Comparison of ENCODE assay signal across 9 cellular contexts in the genomic region with DNA sequence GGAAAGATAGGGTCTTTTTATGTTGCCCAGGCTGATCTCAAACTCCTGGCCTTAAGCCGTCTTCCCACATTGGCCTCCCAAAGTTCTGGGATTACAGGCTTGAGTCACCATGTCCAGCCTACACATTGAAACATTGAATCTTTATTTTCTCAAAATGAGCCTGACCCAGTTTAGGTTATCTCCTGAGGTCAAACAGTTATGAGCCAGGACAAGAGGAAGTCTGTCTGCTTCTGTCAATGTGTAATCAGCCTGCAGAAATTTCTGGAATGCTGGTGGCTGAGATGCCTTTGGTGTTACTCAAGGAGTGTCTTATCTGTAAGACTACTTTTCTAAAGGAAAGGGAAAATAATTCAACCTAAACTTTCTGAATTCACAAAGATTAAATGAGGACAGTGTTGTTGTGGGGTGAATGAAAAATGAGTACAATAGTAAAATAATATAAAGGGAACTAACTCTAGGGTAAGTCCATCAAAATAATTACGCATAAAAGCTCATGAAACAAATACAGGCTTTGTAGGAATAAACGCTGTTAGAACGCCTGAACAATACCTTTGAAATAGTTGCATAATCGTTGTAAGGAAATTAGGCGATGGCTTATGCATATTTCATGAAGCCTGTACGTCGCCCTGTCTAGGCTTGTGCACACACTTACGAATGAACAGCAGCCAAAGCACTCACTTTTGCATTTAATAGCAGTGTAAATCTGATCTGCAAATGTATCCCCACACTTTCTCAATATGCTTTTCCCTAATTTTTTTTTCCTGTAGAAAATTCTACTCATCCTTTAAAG.
A peak's percentile ranks its signal among the peaks of the same experiment; 100 is the strongest.
DNase-seq lines count a peak whose midpoint lies in the region; ATAC-seq and TF ChIP-seq lines count a peak whose summit lies in the region.
"Had no signal": no experiment of that assay in that cellular context is flagged by ENCODE, and none has a peak within 500 bp of the region (broad histone marks: within the 10 kb centered on the region; RNA-seq: fewer than 3 reads in every experiment).

No MANE protein-coding gene starts in this region.

- POLR2A ChIA-PET in HCT116 (lab: Charles Lee), result no interaction called here
- POLR2A ChIA-PET in SK-N-SH (lab: Yijun Ruan, JAX), result no interaction called here

- RAD21 ChIA-PET in HCT116 (lab: Charles Lee; ENCODE audit: low non-redundant PET in 1 of 2, low total read pairs in 2 of 2, uncharacterized antibody in 2 of 2, unreplicated experiment in 2 of 2), result no interaction called here

- H2AFZ ChIP-seq in HCT116 (ENCODE audit: low read depth, low read length, poor library complexity, severe bottlenecking), result no peak overlapping the region
- peak overlapping the region; percentile 5; the same call in 1 of the 2 replicates for H2AFZ ChIP-seq in SK-N-SH (ENCODE audit: low read depth)

- TF ChIP-seq POLR2A in HCT116 (IDR thresholded peaks at IDR 0.05; ENCODE audit: borderline replicate concordance, extremely low read depth, insufficient read depth, insufficient read length), result no peak

- CTCF ChIA-PET in HCT116 (lab: Charles Lee), result no interaction called here
- CTCF ChIA-PET in SK-N-SH (lab: Yijun Ruan, JAX), result interaction anchor here (1.4 kb wide), 1 partner anchor 8 kb away, joined by 4 read pairs; no protein-coding TSS in a partner anchor

- no peak for ATAC-seq in HCT116
- no peak for ATAC-seq in GM21786 (IDR thresholded peaks at IDR 0.05; ENCODE audit: unreplicated experiment)

- peaks cover 15% of the 10 kb centered on the region for H3F3A ChIP-seq in SK-N-SH (replicated peaks; ENCODE audit: insufficient read depth)

- H3K4me2 ChIP-seq in HCT116 (ENCODE audit: low read length), result peak overlapping the region; percentile 13; the same call in 1 of the 2 replicates
- H3K4me2 ChIP-seq in SK-N-SH, result peak overlapping the region; percentile 54

- H3K9me2 ChIP-seq in HCT116 (ENCODE audit: insufficient read depth) (no peaks in the 10 kb centered on the region), SK-N-SH (no peaks in the 10 kb centered on the region)

- H3K9ac ChIP-seq in HCT116 (ENCODE audit: low read length) (no peak overlapping the region), SK-N-SH (no peak overlapping the region), colonic mucosa (ENCODE audit: low read depth in 2 of 2, low read length in 2 of 2) (no peak overlapping the region)

- BruUV-seq in HCT116 (replicated peaks; lab: Mats Ljungman, UMichigan), result no TSS peak

- H3K4me1 ChIP-seq in HCT116 (ENCODE audit: control insufficient read depth in 1 of 2, insufficient read depth in 2 of 2, low read length in 2 of 2) (peaks cover 2 to 8% of the 10 kb centered on the region in 2 experiments; a peak in 3 of 4 replicates), SK-N-SH (ENCODE audit: control insufficient read depth in 1 of 2, insufficient read depth in 2 of 2, low read depth in 1 of 2, low read length in 1 of 2) (peaks cover 0 to 30% of the 10 kb centered on the region in 2 experiments; a peak in 2 of 4 replicates), colonic mucosa (no peaks in the 10 kb centered on the region)

- 17% methylated on average over 9 of the region's 9 CpGs for WGBS in SK-N-SH (ENCODE audit: low lambda C conversion rate)

- H3K4me3 ChIP-seq in HCT116 (replicated peaks in 1 of 2; ENCODE audit: low read depth in 1 of 2, low read length in 2 of 2) (no peak overlapping the region), SK-N-SH (ENCODE audit: low read depth in 2 of 2, low read length in 1 of 2) (peak overlapping the region in 1 of 2 experiments; percentile 13; a peak in 1 of 4 replicates), colonic mucosa (no peak overlapping the region)

- TF ChIP-seq CTCF in HCT116 (IDR thresholded peaks at IDR 0.05 in 2 of 3, conservative IDR thresholded peaks at IDR 0.05 in 1 of 3; ENCODE audit: borderline replicate concordance in 1 of 3, insufficient read depth in 1 of 3, low read depth in 2 of 3, low read length in 2 of 3), result no peak
- no peak for TF ChIP-seq CTCF in SK-N-SH (IDR thresholded peaks at IDR 0.05)
- TF ChIP-seq CTCF in colonic mucosa (IDR thresholded peaks at IDR 0.05), result no peak

- DNase-seq in HCT116 (ENCODE audit: low read depth, low spot score), result no peak
- DNase-seq in SK-N-SH, result no peak
- peak; percentile 88 for DNase-seq in glomerular visceral epithelial cell (ENCODE audit: extremely low spot score)
- DNase-seq in retina, result peak; percentile 11
- no peak for DNase-seq in NCI-H345 (lab: John Stamatoyannopoulos, UW)
- no peak for DNase-seq in NCI-H1694 (lab: John Stamatoyannopoulos, UW)
- no peak for DNase-seq in colonic mucosa
- DNase-seq: glutamatergic neuron had no signal

- H3K27ac ChIP-seq in HCT116 (ENCODE audit: low read depth, low read length) (no peak overlapping the region), SK-N-SH (ENCODE audit: low read depth in 2 of 2, low read length in 1 of 2) (peak overlapping the region; percentile 37 to 43; a peak in 3 of 4 replicates), colonic mucosa (no peak overlapping the region)

- no peaks in the 10 kb centered on the region for H4K20me1 ChIP-seq in HCT116 (ENCODE audit: insufficient read depth)
- no peaks in the 10 kb centered on the region for H4K20me1 ChIP-seq in SK-N-SH (ENCODE audit: insufficient read depth)

- no peak for TF ChIP-seq RAD21 in HCT116 (IDR thresholded peaks at IDR 0.05; ENCODE audit: low read depth)
- no peak for TF ChIP-seq RAD21 in SK-N-SH (IDR thresholded peaks at IDR 0.05; ENCODE audit: low read length)

- H3K79me2 ChIP-seq in HCT116 (ENCODE audit: insufficient read depth, low read length) (no peaks in the 10 kb centered on the region), SK-N-SH (ENCODE audit: insufficient read depth) (no peaks in the 10 kb centered on the region)

- H3K27me3 ChIP-seq in HCT116 (ENCODE audit: insufficient read depth, low read length) (no peaks in the 10 kb centered on the region), SK-N-SH (ENCODE audit: insufficient read depth) (no peaks in the 10 kb centered on the region), colonic mucosa (no peaks in the 10 kb centered on the region)

- H3K36me3 ChIP-seq in HCT116 (ENCODE audit: control insufficient read depth in 1 of 2, insufficient read depth in 2 of 2, low read length in 2 of 2) (no peaks in the 10 kb centered on the region), SK-N-SH (replicated peaks in 1 of 2; ENCODE audit: control insufficient read depth in 1 of 2, insufficient read depth in 2 of 2, low read length in 1 of 2) (no peaks in the 10 kb centered on the region), colonic mucosa (no peaks in the 10 kb centered on the region)

- H3K9me3 ChIP-seq in HCT116 (ENCODE audit: control insufficient read depth in 1 of 2, insufficient read depth in 1 of 2, low read depth in 1 of 2, low read length in 2 of 2) (no peaks in the 10 kb centered on the region), SK-N-SH (no peaks in the 10 kb centered on the region), colonic mucosa (no peaks in the 10 kb centered on the region)

- intact Hi-C loops in HCT116 (cut with micrococcal nuclease) (no loop called here), colonic mucosa (cut with DNase I) (no loop called here)

- peak in 1 of 2 experiments; percentile 53; a peak in 1 of 4 replicates for TF ChIP-seq EP300 in SK-N-SH (IDR thresholded peaks at IDR 0.05; ENCODE audit: borderline replicate concordance in 1 of 2, low read depth in 1 of 2, low read length in 1 of 2)

TF ChIP-seq in HCT116, 20 proteins besides CTCF, POLR2A, EP300 and RAD21 (continues in another document):
- TF ChIP-seq POLR2AphosphoS5 (IDR thresholded peaks at IDR 0.05; ENCODE audit: low read depth, low read length) (no peak), SRF (IDR thresholded peaks at IDR 0.05; ENCODE audit: low read depth) (no peak), ZFX (IDR thresholded peaks at IDR 0.05) (no peak), YY1 (IDR thresholded peaks at IDR 0.05; ENCODE audit: extremely low read depth, insufficient replicate concordance, low read depth, low read length) (no peak)
- TF ChIP-seq, protein P1, sequence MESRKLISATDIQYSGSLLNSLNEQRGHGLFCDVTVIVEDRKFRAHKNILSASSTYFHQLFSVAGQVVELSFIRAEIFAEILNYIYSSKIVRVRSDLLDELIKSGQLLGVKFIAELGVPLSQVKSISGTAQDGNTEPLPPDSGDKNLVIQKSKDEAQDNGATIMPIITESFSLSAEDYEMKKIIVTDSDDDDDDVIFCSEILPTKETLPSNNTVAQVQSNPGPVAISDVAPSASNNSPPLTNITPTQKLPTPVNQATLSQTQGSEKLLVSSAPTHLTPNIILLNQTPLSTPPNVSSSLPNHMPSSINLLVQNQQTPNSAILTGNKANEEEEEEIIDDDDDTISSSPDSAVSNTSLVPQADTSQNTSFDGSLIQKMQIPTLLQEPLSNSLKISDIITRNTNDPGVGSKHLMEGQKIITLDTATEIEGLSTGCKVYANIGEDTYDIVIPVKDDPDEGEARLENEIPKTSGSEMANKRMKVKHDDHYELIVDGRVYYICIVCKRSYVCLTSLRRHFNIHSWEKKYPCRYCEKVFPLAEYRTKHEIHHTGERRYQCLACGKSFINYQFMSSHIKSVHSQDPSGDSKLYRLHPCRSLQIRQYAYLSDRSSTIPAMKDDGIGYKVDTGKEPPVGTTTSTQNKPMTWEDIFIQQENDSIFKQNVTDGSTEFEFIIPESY (IDR thresholded peaks at IDR 0.05; ENCODE audit: extremely low read depth, insufficient replicate concordance, low read length), result no peak

TF ChIP-seq in SK-N-SH, 30 proteins besides CTCF, POLR2A, EP300 and RAD21 (continues in another document):
- TF ChIP-seq, protein P2, sequence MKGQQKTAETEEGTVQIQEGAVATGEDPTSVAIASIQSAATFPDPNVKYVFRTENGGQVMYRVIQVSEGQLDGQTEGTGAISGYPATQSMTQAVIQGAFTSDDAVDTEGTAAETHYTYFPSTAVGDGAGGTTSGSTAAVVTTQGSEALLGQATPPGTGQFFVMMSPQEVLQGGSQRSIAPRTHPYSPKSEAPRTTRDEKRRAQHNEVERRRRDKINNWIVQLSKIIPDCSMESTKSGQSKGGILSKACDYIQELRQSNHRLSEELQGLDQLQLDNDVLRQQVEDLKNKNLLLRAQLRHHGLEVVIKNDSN (IDR thresholded peaks at IDR 0.05; ENCODE audit: borderline replicate concordance, low read depth), result no peak
- no peak for TF ChIP-seq GABPA (IDR thresholded peaks at IDR 0.05; ENCODE audit: low read depth)
- no peak for TF ChIP-seq MXI1 (IDR thresholded peaks at IDR 0.05; ENCODE audit: low read depth, low read length)
- no peak for TF ChIP-seq NRF1 (IDR thresholded peaks at IDR 0.05; ENCODE audit: low read depth, low read length)
- TF ChIP-seq TAF1 (IDR thresholded peaks at IDR 0.05; ENCODE audit: borderline replicate concordance, low read depth, low read length), result no peak
- TF ChIP-seq, protein P3, sequence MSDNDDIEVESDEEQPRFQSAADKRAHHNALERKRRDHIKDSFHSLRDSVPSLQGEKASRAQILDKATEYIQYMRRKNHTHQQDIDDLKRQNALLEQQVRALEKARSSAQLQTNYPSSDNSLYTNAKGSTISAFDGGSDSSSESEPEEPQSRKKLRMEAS (IDR thresholded peaks at IDR 0.05; ENCODE audit: low read depth), result no peak
- no peak for TF ChIP-seq RFX5 (IDR thresholded peaks at IDR 0.05; ENCODE audit: low read length)
- peak; percentile 74 for TF ChIP-seq JUND (IDR thresholded peaks at IDR 0.05)
- no peak for TF ChIP-seq FOXJ3 (CRISPR knock-in tag; IDR thresholded peaks at IDR 0.05)
- TF ChIP-seq RCOR1 (IDR thresholded peaks at IDR 0.05; ENCODE audit: low read length), result no peak
- no peak for TF ChIP-seq SIN3A (IDR thresholded peaks at IDR 0.05; ENCODE audit: borderline replicate concordance, low read depth, low read length)

Comparison
In these comparisons a context has a peak if more than half of its experiments do, and no peak if none do; other contexts are left out.
1. DNase-seq: peak in glomerular visceral epithelial cell (single experiment) and retina (single experiment); none in HCT116 (single experiment), SK-N-SH (single experiment), NCI-H345 (single experiment), NCI-H1694 (single experiment) and colonic mucosa (single experiment).
2. H3K27ac ChIP-seq: peak in SK-N-SH (2 of 2); none in HCT116 (single experiment) and colonic mucosa (single experiment).